ENCODE assay signal across 18 cellular contexts in the genomic region with DNA sequence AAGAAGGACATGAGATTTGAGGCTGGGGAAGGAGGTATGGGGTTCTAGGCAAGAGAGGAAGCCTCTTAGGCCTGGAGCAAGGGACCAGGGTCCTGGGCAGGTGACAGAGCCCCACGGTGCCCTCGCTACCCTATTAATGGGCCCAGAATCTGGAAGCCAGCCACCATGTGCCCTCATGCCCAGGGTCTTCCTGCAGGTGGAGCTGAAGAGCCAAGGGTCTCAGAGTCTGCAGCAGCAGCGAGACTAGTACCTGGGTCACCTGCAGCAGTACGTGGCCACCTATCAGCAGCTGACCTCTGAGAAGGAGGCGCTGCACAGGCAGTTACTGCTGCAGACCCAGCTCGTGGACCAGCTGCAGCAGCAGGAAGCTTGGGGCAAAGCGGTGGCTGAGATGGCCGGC. TPM values are rescaled to one million over a fixed set of nuclear protein-coding genes. Genes with fewer than 3 reads are reported as not detected.
"Had no signal": no experiment of that assay in that cellular context is flagged by ENCODE, and none has a peak within 500 bp of the region (broad histone marks: within the 10 kb centered on the region; RNA-seq: fewer than 3 reads in every experiment).

No MANE protein-coding gene starts in this region.

RNA-seq across cellular contexts. Expression of a gene that starts 9.4 kb away (rescaled TPM):
- total RNA-seq: dermis blood vessel endothelial cell, esophagus mucosa, esophagus squamous epithelium, gastrocnemius medialis, glomerular endothelial cell, heart right ventricle, kidney epithelial cell, left cardiac atrium, left lung, left ventricle myocardium superior, lower lobe of right lung, lung microvascular endothelial cell, mesenteric fat pad, mesothelial cell of epicardium, mucosa of descending colon, myocyte had no signal
- polyA plus RNA-seq: heart right ventricle, keratinocyte had no signal

RNA-seq across cellular contexts. Expression of a gene that starts 22.1 kb away (rescaled TPM):
- total RNA-seq: dermis blood vessel endothelial cell, esophagus mucosa, esophagus squamous epithelium, gastrocnemius medialis, glomerular endothelial cell, heart right ventricle, kidney epithelial cell, left cardiac atrium, left ventricle myocardium superior, lower leg skin, lower lobe of right lung, mesenteric fat pad, mesothelial cell of epicardium, mucosa of descending colon, myocyte had no signal
- polyA plus RNA-seq: heart right ventricle, keratinocyte had no signal
